ENCODE assay signal across 19 cellular contexts in the genomic region with DNA sequence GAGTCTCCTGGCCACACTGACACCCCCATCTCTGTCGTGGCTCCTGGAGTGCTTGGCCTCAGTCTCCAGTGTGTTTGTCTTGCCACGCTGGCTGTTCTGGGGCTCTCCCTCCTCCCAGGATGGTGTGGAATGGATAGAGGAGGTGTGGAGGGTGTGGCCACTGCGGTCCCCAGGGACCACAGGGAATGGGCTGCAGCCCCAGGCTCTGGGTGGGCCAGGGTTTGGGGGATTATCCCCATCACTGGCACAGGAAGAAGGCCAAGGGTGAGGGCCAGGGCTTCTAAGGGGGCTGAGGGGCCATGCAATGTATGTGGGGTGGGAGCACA.
"Had no signal": no experiment of that assay in that cellular context is flagged by ENCODE, and none has a peak within 500 bp of the region (broad histone marks: within the 10 kb centered on the region; RNA-seq: fewer than 3 reads in every experiment).

No MANE protein-coding gene starts in this region.

- H3K27me3 ChIP-seq: heart left ventricle, sigmoid colon, testis, tibial nerve, upper lobe of right lung, vagina had no signal

- H3K27ac ChIP-seq: heart left ventricle, sigmoid colon, skin epidermis, testis, tibial nerve, upper lobe of right lung, vagina had no signal

- DNase-seq: cortex of kidney; effector memory CD4-positive, alpha-beta T cell; heart left ventricle; left cardiac atrium; left ventricle myocardium superior; mesenchymal stem cell; midbrain; posterior cingulate gyrus; sigmoid colon; stimulated activated CD4-positive, alpha-beta T cell treated with anti-CD3 and anti-CD28 coated beads, Interleukin-2, amount 100 ng/mL, for 24 hours; stimulated activated CD4-positive, alpha-beta T cell treated with anti-CD3 and anti-CD28 coated beads, Interleukin-4, amount 100 ng/mL, for 4 hours; stimulated activated naive CD4-positive, alpha-beta T cell treated with Interleukin-2 at 50 U/mL for 16 hours; testis; upper lobe of right lung had no signal

- ATAC-seq: esophagus mucosa; left cardiac atrium; left ventricle myocardium superior; natural killer cell treated with Interleukin-12 subunit alpha and Interleukin-12 subunit beta and Interleukin-15 and Interleukin-18, amount 100 ng/mL, for 72 hours; upper lobe of right lung had no signal
